In the genomic region with DNA sequence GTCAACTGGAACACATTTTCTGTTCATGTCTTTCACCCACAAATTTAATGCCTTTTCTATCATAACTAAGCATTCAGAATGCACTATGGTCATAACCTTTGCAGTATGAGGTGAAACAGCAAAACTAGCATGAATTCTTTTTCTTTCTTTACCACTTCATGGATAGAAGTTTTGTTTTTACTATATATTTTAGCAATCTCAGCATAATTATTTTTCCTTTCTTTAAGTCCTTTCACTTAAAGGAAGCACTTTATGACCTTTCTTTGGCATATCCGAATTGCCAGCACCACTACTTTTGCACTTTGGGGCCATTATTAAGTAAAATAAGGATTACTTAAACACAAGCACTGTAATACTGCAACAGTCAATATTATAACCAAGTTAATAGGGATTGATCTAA, we compare ENCODE assay signal across 31 cellular contexts.
"Had no signal": no experiment of that assay in that cellular context is flagged by ENCODE, and none has a peak within 500 bp of the region (broad histone marks: within the 10 kb centered on the region; RNA-seq: fewer than 3 reads in every experiment).

No MANE protein-coding gene starts in this region.

- H3K36me3 Mint-ChIP-seq: naive thymus-derived CD4-positive, alpha-beta T cell; natural killer cell; neural progenitor cell; stimulated activated memory B cell treated with anti-CD40 and anti-IgM and Interleukin-4, amounts not matched to agents 10 μg/mL and 1 μg/mL and 100 μg/mL, for 72 hours; type B pancreatic cell had no signal

- H3K4me2 ChIP-seq: neural progenitor cell, smooth muscle cell had no signal

- H3K27me3 Mint-ChIP-seq: progenitor cell of endocrine pancreas; stimulated activated memory B cell treated with anti-CD40 and anti-IgM and Interleukin-4, amounts not matched to agents 10 μg/mL and 1 μg/mL and 100 μg/mL, for 72 hours; type B pancreatic cell had no signal

- H3K27ac Mint-ChIP-seq: naive thymus-derived CD4-positive, alpha-beta T cell; natural killer cell; nephron; neural progenitor cell; progenitor cell of endocrine pancreas; stimulated activated memory B cell treated with anti-CD40 and anti-IgM and Interleukin-4, amounts not matched to agents 10 μg/mL and 1 μg/mL and 100 μg/mL, for 72 hours; stimulated activated naive CD8-positive, alpha-beta T cell treated with anti-CD3 and anti-CD28 coated beads, Interleukin-15, amount 100 ng/mL, for 72 hours; type B pancreatic cell had no signal

- H2AFZ ChIP-seq: neural progenitor cell, parathyroid adenoma had no signal

- H3K9ac ChIP-seq: neural progenitor cell, parathyroid adenoma had no signal

- DNase-seq: naive thymus-derived CD4-positive, alpha-beta T cell; natural killer cell; occipital lobe; posterior cingulate gyrus; psoas muscle; right cardiac atrium; spleen; stimulated activated CD4-positive, alpha-beta T cell treated with anti-CD3 and anti-CD28 coated beads, Interleukin-12 subunit alpha, Interleukin-12 subunit beta, amount 100 ng/mL, for 4 hours; stimulated activated CD4-positive, alpha-beta T cell treated with anti-CD3 and anti-CD28 coated beads, Interleukin-1b, Interleukin-23, amount 100 ng/mL, for 48 hours; stimulated activated CD4-positive, alpha-beta T cell treated with anti-CD3 and anti-CD28 coated beads, Interleukin-4, amount 100 ng/mL, for 1 hour; stimulated activated CD4-positive, alpha-beta T cell treated with anti-CD3 and anti-CD28 coated beads, Interleukin-4, amount 100 ng/mL, for 4 hours; stimulated activated CD8-positive, alpha-beta memory T cell treated with anti-CD3 and anti-CD28 coated beads, Interleukin-4, amount 100 ng/mL, for 48 hours; stimulated activated naive CD4-positive, alpha-beta T cell; stimulated activated naive CD8-positive, alpha-beta T cell treated with anti-CD3 and anti-CD28 coated beads, Interleukin-15, amount 100 ng/mL, for 72 hours; stimulated activated naive CD8-positive, alpha-beta T cell treated with anti-CD3 and anti-CD28 coated beads, Interleukin-15, Interleukin-2, amounts not matched to agents 100 U/mL and 50 U/mL, for 24 hours; substantia nigra; testis; tibial artery; transverse colon; upper lobe of right lung; uterus had no signal

- ATAC-seq: naive thymus-derived CD4-positive, alpha-beta T cell; natural killer cell; psoas muscle; right cardiac atrium; sciatic nerve; stimulated activated memory B cell treated with anti-CD40 and anti-IgM and Interleukin-4, amounts not matched to agents 10 μg/mL and 1 μg/mL and 100 μg/mL, for 72 hours; stimulated activated naive CD8-positive, alpha-beta T cell treated with anti-CD3 and anti-CD28 coated beads, Interleukin-15, amount 100 ng/mL, for 72 hours; stimulated activated naive CD8-positive, alpha-beta T cell treated with anti-CD3 and anti-CD28 coated beads, Interleukin-15, Interleukin-2, amounts not matched to agents 100 U/mL and 50 U/mL, for 24 hours; upper lobe of right lung had no signal

- H3K9me3 ChIP-seq: psoas muscle, spleen, suprapubic skin, testis, tibial artery, transverse colon, upper lobe of right lung, uterus had no signal

- H3K4me1 ChIP-seq: parathyroid adenoma, psoas muscle, spleen, suprapubic skin, tibial artery, transverse colon, upper lobe of right lung, uterus had no signal

- H3K27me3 ChIP-seq: neural progenitor cell, spleen, suprapubic skin, testis, tibial artery, transverse colon, upper lobe of right lung, uterus had no signal

- H3K4me3 Mint-ChIP-seq: naive thymus-derived CD4-positive, alpha-beta T cell; natural killer cell; nephron; neural progenitor cell; stimulated activated memory B cell treated with anti-CD40 and anti-IgM and Interleukin-4, amounts not matched to agents 10 μg/mL and 1 μg/mL and 100 μg/mL, for 72 hours; stimulated activated naive CD8-positive, alpha-beta T cell treated with anti-CD3 and anti-CD28 coated beads, Interleukin-15, amount 100 ng/mL, for 72 hours; type B pancreatic cell had no signal

- H3K9me3 Mint-ChIP-seq: nephron; neural progenitor cell; stimulated activated memory B cell treated with anti-CD40 and anti-IgM and Interleukin-4, amounts not matched to agents 10 μg/mL and 1 μg/mL and 100 μg/mL, for 72 hours; type B pancreatic cell had no signal

- H3K27ac ChIP-seq: neural progenitor cell, parathyroid adenoma, psoas muscle, skin epidermis, spleen, suprapubic skin, testis, tibial artery, transverse colon, upper lobe of right lung, uterus had no signal

- H3K4me1 Mint-ChIP-seq: naive thymus-derived CD4-positive, alpha-beta T cell; natural killer cell; stimulated activated memory B cell treated with anti-CD40 and anti-IgM and Interleukin-4, amounts not matched to agents 10 μg/mL and 1 μg/mL and 100 μg/mL, for 72 hours; stimulated activated naive CD8-positive, alpha-beta T cell treated with anti-CD3 and anti-CD28 coated beads, Interleukin-15, amount 100 ng/mL, for 72 hours had no signal

- H3K4me3 ChIP-seq: neural progenitor cell, psoas muscle, skin epidermis, smooth muscle cell, spleen, suprapubic skin, testis, tibial artery, transverse colon, upper lobe of right lung, uterus had no signal

- H3K36me3 ChIP-seq: neural progenitor cell, spleen, suprapubic skin, tibial artery, transverse colon, upper lobe of right lung, uterus had no signal
